In genomic region chr3:71067977-71068376, GRCh38 we compare ENCODE assay signal across 14 cellular contexts.
DNase-seq lines count a peak whose midpoint lies in the region; ATAC-seq and TF ChIP-seq lines count a peak whose summit lies in the region.
"Had no signal": no experiment of that assay in that cellular context is flagged by ENCODE, and none has a peak within 500 bp of the region (broad histone marks: within the 10 kb centered on the region; RNA-seq: fewer than 3 reads in every experiment).

No MANE protein-coding gene starts in this region.

- peaks cover 59% of the 10 kb centered on the region for H3K4me1 Mint-ChIP-seq in activated naive CD4-positive, alpha-beta T cell treated with anti-CD3 and anti-CD28 coated beads, Interleukin-2, amount 10 ng/mL, durations not matched to agents 7 days and 5 days

- H3K36me3 Mint-ChIP-seq in activated naive CD4-positive, alpha-beta T cell treated with anti-CD3 and anti-CD28 coated beads, Interleukin-2, amount 10 ng/mL, durations not matched to agents 7 days and 5 days = peaks cover 6% of the 10 kb centered on the region

- TF ChIP-seq CTCF in esophagus muscularis mucosa (IDR thresholded peaks at IDR 0.05) (no peak), tibial artery (IDR thresholded peaks at IDR 0.05) (no peak)

- H3K4me1 ChIP-seq in esophagus muscularis mucosa (peaks cover 57 to 74% (median 73%) of the 10 kb centered on the region in 4 donors), tibial artery (peaks cover 0 to 75% (median 57%) of the 10 kb centered on the region in 4 donors)

- TF ChIP-seq POLR2A in esophagus muscularis mucosa (IDR thresholded peaks at IDR 0.05; ENCODE audit: low read depth) = no peak

- H3K27me3 ChIP-seq in esophagus muscularis mucosa (no peaks in the 10 kb centered on the region), tibial artery (no peaks in the 10 kb centered on the region)

- H3K4me3 ChIP-seq in esophagus muscularis mucosa = no peak overlapping the region
- H3K4me3 ChIP-seq in tibial artery = no peak overlapping the region
- H3K4me3 ChIP-seq: psoas muscle had no signal

- peak overlapping the region; percentile 82 for H3K27ac Mint-ChIP-seq in activated naive CD4-positive, alpha-beta T cell treated with anti-CD3 and anti-CD28 coated beads, Interleukin-2, amount 10 ng/mL, durations not matched to agents 7 days and 5 days
- H3K27ac Mint-ChIP-seq: dendritic cell treated with granulocyte-macrophage colony-stimulating factor and Interleukin-4, amounts not matched to agents 40 ng/mL and 50 ng/mL, for 4 days had no signal

- H3K36me3 ChIP-seq in esophagus muscularis mucosa (no peaks in the 10 kb centered on the region), tibial artery (no peaks in the 10 kb centered on the region)

- H3K27me3 Mint-ChIP-seq in activated naive CD4-positive, alpha-beta T cell treated with anti-CD3 and anti-CD28 coated beads, Interleukin-2, amount 10 ng/mL, durations not matched to agents 7 days and 5 days = no peaks in the 10 kb centered on the region

- intact Hi-C loops in esophagus muscularis mucosa (cut with DNase I) = loop anchor here (5.0 to 10.0 kb wide), 3 partner anchors 34 to 147 kb away; no protein-coding TSS in a partner anchor
- intact Hi-C loops in tibial artery (cut with DNase I; ENCODE audit: low total_unique reads) = loop anchor here (5.0 to 10.0 kb wide), 2 partner anchors 167 to 514 kb away; partner anchors contain the start of gene FOXP1

- H3K9me3 Mint-ChIP-seq in activated naive CD4-positive, alpha-beta T cell treated with anti-CD3 and anti-CD28 coated beads, Interleukin-2, amount 10 ng/mL, durations not matched to agents 7 days and 5 days = no peaks in the 10 kb centered on the region
- H3K9me3 Mint-ChIP-seq: dendritic cell treated with granulocyte-macrophage colony-stimulating factor and Interleukin-4, amounts not matched to agents 40 ng/mL and 50 ng/mL, for 4 days had no signal

- H3K4me3 Mint-ChIP-seq in activated naive CD4-positive, alpha-beta T cell treated with anti-CD3 and anti-CD28 coated beads, Interleukin-2, amount 10 ng/mL, durations not matched to agents 7 days and 5 days = no peak overlapping the region
- H3K4me3 Mint-ChIP-seq: dendritic cell treated with granulocyte-macrophage colony-stimulating factor and Interleukin-4, amounts not matched to agents 40 ng/mL and 50 ng/mL, for 4 days had no signal

- CTCF ChIA-PET in activated naive CD4-positive, alpha-beta T cell treated with anti-CD3 and anti-CD28 coated beads, Interleukin-2, amount 10 ng/mL, durations not matched to agents 7 days and 5 days (lab: Charles Lee) = interaction anchor here (0.6 to 3.8 kb wide), 6 partner anchors 10 to 616 kb away, joined by 4 to 25 read pairs (median 6); no protein-coding TSS in a partner anchor

- no peak for ATAC-seq in GM21737 (IDR thresholded peaks at IDR 0.05; ENCODE audit: unreplicated experiment)
- ATAC-seq: left lobe of liver, Panc1, psoas muscle had no signal

- no peak for TF ChIP-seq EP300 in esophagus muscularis mucosa (IDR thresholded peaks at IDR 0.05)

- H3K27ac ChIP-seq in esophagus muscularis mucosa (replicated peaks in 1 of 4) (peak overlapping the region; percentile 92 to 98 (median 98)), tibial artery (peak overlapping the region; percentile 94 to 99)

- no peaks in the 10 kb centered on the region for H3K9me3 ChIP-seq in esophagus muscularis mucosa
- no peaks in the 10 kb centered on the region for H3K9me3 ChIP-seq in tibial artery
- H3K9me3 ChIP-seq: psoas muscle had no signal

- no peak for DNase-seq in activated naive CD4-positive, alpha-beta T cell treated with anti-CD3 and anti-CD28 coated beads, Interleukin-2, amount 10 ng/mL, durations not matched to agents 7 days and 5 days
- DNase-seq in activated naive CD4-positive, alpha-beta T cell treated with Interleukin-2 at 50 U/mL for 16 hours = no peak
- DNase-seq in SW480 (ENCODE audit: low spot score) = peak; percentile 62
- DNase-seq in esophagus muscularis mucosa (ENCODE audit: extremely low spot score) = no peak
- no peak for DNase-seq in tibial artery
- DNase-seq in HT-29 (ENCODE audit: low spot score) = no peak
- DNase-seq in stimulated activated CD4-positive, alpha-beta T cell treated with anti-CD3 and anti-CD28 coated beads, Interleukin-2, amount 100 ng/mL, for 48 hours = no peak
- DNase-seq: activated effector memory CD4-positive, alpha-beta T cell treated with anti-CD3 and anti-CD28 coated beads, Interleukin-2, amount 50 U/mL, for 16 hours; NCI-H2171 treated with DMSO at 0.1 percent for 48 hours; psoas muscle had no signal

- 62% methylated on average over 2 of the region's 2 CpGs for WGBS in esophagus muscularis mucosa
